Comparison of ENCODE assay signal across 1 cellular context in genomic region chr16:25066426-25066746, GRCh38.
TF ChIP-seq lines count a peak whose summit lies in the region.

No MANE protein-coding gene starts in this region.

TF ChIP-seq in HEK293, 187 proteins besides CTCF, POLR2A, EP300 and RAD21 (continued from another document):
- TF ChIP-seq, protein P1, sequence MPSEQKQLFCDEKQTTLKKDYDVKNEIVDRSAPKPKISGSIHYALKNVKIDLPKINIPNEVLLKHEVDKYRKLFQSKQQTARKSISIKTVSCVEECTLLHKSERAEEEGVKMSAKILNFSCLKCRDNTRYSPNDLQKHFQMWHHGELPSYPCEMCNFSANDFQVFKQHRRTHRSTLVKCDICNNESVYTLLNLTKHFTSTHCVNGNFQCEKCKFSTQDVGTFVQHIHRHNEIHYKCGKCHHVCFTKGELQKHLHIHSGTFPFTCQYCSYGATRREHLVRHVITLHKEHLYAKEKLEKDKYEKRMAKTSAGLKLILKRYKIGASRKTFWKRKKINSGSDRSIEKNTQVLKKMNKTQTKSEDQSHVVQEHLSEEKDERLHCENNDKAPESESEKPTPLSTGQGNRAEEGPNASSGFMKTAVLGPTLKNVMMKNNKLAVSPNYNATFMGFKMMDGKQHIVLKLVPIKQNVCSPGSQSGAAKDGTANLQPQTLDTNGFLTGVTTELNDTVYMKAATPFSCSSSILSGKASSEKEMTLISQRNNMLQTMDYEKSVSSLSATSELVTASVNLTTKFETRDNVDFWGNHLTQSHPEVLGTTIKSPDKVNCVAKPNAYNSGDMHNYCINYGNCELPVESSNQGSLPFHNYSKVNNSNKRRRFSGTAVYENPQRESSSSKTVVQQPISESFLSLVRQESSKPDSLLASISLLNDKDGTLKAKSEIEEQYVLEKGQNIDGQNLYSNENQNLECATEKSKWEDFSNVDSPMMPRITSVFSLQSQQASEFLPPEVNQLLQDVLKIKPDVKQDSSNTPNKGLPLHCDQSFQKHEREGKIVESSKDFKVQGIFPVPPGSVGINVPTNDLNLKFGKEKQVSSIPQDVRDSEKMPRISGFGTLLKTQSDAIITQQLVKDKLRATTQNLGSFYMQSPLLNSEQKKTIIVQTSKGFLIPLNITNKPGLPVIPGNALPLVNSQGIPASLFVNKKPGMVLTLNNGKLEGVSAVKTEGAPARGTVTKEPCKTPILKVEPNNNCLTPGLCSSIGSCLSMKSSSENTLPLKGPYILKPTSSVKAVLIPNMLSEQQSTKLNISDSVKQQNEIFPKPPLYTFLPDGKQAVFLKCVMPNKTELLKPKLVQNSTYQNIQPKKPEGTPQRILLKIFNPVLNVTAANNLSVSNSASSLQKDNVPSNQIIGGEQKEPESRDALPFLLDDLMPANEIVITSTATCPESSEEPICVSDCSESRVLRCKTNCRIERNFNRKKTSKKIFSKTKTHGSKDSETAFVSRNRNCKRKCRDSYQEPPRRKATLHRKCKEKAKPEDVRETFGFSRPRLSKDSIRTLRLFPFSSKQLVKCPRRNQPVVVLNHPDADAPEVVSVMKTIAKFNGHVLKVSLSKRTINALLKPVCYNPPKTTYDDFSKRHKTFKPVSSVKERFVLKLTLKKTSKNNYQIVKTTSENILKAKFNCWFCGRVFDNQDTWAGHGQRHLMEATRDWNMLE (tag by site-specific recombination; conservative IDR thresholded peaks at IDR 0.05; ENCODE audit: low read depth), result no peak
- TF ChIP-seq ZNF768 (tag by site-specific recombination; IDR thresholded peaks at IDR 0.05), result no peak
- TF ChIP-seq ZNF2 (tag by site-specific recombination; IDR thresholded peaks at IDR 0.05), result no peak
- no peak for TF ChIP-seq ZNF16 (tag by site-specific recombination; IDR thresholded peaks at IDR 0.05; ENCODE audit: low read depth)
- TF ChIP-seq HOXC10 (CRISPR knock-in tag; IDR thresholded peaks at IDR 0.05), result no peak
- TF ChIP-seq ZNF324 (tag by site-specific recombination; IDR thresholded peaks at IDR 0.05), result no peak
- no peak for TF ChIP-seq ZNF148 (tag by site-specific recombination; IDR thresholded peaks at IDR 0.05; ENCODE audit: borderline replicate concordance)
- no peak for TF ChIP-seq KLF10 (tag by site-specific recombination; IDR thresholded peaks at IDR 0.05)
- no peak for TF ChIP-seq HOXD13 (CRISPR knock-in tag; IDR thresholded peaks at IDR 0.05; ENCODE audit: borderline replicate concordance)
- no peak for TF ChIP-seq ZNF677 (tag by site-specific recombination; IDR thresholded peaks at IDR 0.05)
- TF ChIP-seq ZSCAN23 (tag by site-specific recombination; IDR thresholded peaks at IDR 0.05), result no peak
- TF ChIP-seq ZNF112 (tag by site-specific recombination; IDR thresholded peaks at IDR 0.05), result no peak
- no peak for TF ChIP-seq ZNF416 (tag by site-specific recombination; IDR thresholded peaks at IDR 0.05)
